Comparison of ENCODE assay signal across 21 cellular contexts in the genomic region with DNA sequence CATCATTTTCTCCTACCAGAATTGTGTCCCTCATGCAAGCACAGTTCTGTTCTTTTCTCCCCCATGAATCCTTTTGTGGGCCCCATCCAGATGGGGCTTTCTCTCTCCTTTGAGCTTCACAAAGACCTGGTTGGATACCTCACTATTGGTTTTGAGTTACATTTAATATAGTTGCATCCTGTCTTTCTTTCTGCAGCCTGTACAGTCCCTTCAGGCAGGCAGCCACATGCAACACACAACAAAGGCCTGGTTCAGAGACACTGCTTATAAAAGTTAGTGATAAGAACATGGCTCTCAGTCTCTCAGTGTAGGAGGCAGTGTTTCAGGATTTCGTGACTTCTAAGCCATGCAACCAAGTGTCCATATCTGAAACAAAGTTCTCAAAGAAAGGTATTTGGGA.
A peak's percentile ranks its signal among the peaks of the same experiment; 100 is the strongest.
DNase-seq lines count a peak whose midpoint lies in the region; ATAC-seq, FAIRE-seq and TF ChIP-seq lines count a peak whose summit lies in the region.
"Had no signal": no experiment of that assay in that cellular context is flagged by ENCODE, and none has a peak within 500 bp of the region (broad histone marks: within the 10 kb centered on the region; RNA-seq: fewer than 3 reads in every experiment).

No MANE protein-coding gene starts in this region.

- H3K27me3 Mint-ChIP-seq in activated naive CD4-positive, alpha-beta T cell treated with anti-CD3 and anti-CD28 coated beads, Interleukin-2, amount 50 U/mL, for 24 hours = no peaks in the 10 kb centered on the region
- H3K27me3 Mint-ChIP-seq in CD8-positive, alpha-beta T cell (ENCODE audit: low read depth) = no peaks in the 10 kb centered on the region
- H3K27me3 Mint-ChIP-seq in natural killer cell (ENCODE audit: low read depth in 2 of 2) = peaks cover 5 to 13% of the 10 kb centered on the region in 2 donors
- H3K27me3 Mint-ChIP-seq: B cell; CD4-positive, CD25-positive, alpha-beta regulatory T cell had no signal

- peaks cover 13% of the 10 kb centered on the region for H3K4me1 Mint-ChIP-seq in activated naive CD4-positive, alpha-beta T cell treated with anti-CD3 and anti-CD28 coated beads, Interleukin-2, amount 50 U/mL, for 24 hours
- H3K4me1 Mint-ChIP-seq in CD8-positive, alpha-beta T cell (ENCODE audit: low read depth) = peaks cover 9% of the 10 kb centered on the region
- H3K4me1 Mint-ChIP-seq in natural killer cell = no peaks in the 10 kb centered on the region
- H3K4me1 Mint-ChIP-seq: B cell, GM23338, H9 had no signal

- H3K27ac Mint-ChIP-seq in activated naive CD4-positive, alpha-beta T cell treated with anti-CD3 and anti-CD28 coated beads, Interleukin-2, amount 50 U/mL, for 24 hours = peak overlapping the region; percentile 20
- peak overlapping the region; percentile 30 for H3K27ac Mint-ChIP-seq in CD8-positive, alpha-beta T cell
- H3K27ac Mint-ChIP-seq in natural killer cell = no peak overlapping the region
- H3K27ac Mint-ChIP-seq: B cell, GM23338, H9 had no signal

- no peak for DNase-seq in activated naive CD4-positive, alpha-beta T cell (lab: John Stamatoyannopoulos, UW)
- DNase-seq in CD8-positive, alpha-beta T cell = no peak
- DNase-seq in bronchial epithelial cell (ENCODE audit: low read depth) (no peak), left lobe of liver (ENCODE audit: low spot score) (no peak), natural killer cell (no peak)
- DNase-seq: Calu3; CD4-positive, CD25-positive, alpha-beta regulatory T cell; COR-L47; DMS53; DMS79 treated with DMSO at 0.1 percent for 48 hours; GF-D8; H9 had no signal

- no peaks in the 10 kb centered on the region for H3K4me1 ChIP-seq in CD8-positive, alpha-beta T cell (ENCODE audit: insufficient read depth, low read length)
- H3K4me1 ChIP-seq in gastroesophageal sphincter = no peaks in the 10 kb centered on the region
- H3K4me1 ChIP-seq: BLaER1 had no signal

- ATAC-seq in CD8-positive, alpha-beta T cell = no peak
- no peak for ATAC-seq in gastroesophageal sphincter
- ATAC-seq in left lobe of liver = no peak
- no peak for ATAC-seq in natural killer cell
- ATAC-seq: GM23338, HCT116 had no signal

- H3K36me3 Mint-ChIP-seq in activated naive CD4-positive, alpha-beta T cell treated with anti-CD3 and anti-CD28 coated beads, Interleukin-2, amount 50 U/mL, for 24 hours = no peaks in the 10 kb centered on the region
- no peaks in the 10 kb centered on the region for H3K36me3 Mint-ChIP-seq in CD8-positive, alpha-beta T cell
- H3K36me3 Mint-ChIP-seq in natural killer cell = no peaks in the 10 kb centered on the region
- H3K36me3 Mint-ChIP-seq: CD4-positive, CD25-positive, alpha-beta regulatory T cell had no signal

- CTCF ChIA-PET in CD8-positive, alpha-beta T cell (lab: Charles Lee) = no interaction called here

- no peak for TF ChIP-seq POLR2A in gastroesophageal sphincter (IDR thresholded peaks at IDR 0.05)

- H3K36me3 ChIP-seq in CD8-positive, alpha-beta T cell (ENCODE audit: insufficient read depth, low read length) = no peaks in the 10 kb centered on the region
- no peaks in the 10 kb centered on the region for H3K36me3 ChIP-seq in bronchial epithelial cell (ENCODE audit: control insufficient read depth, insufficient read depth, low read length)
- H3K36me3 ChIP-seq in gastroesophageal sphincter = no peaks in the 10 kb centered on the region
- H3K36me3 ChIP-seq: BLaER1 had no signal

- H3K4me3 ChIP-seq in CD8-positive, alpha-beta T cell (ENCODE audit: low read depth, low read length) = no peak overlapping the region
- no peak overlapping the region for H3K4me3 ChIP-seq in bronchial epithelial cell (ENCODE audit: low read depth, low read length)
- H3K4me3 ChIP-seq in gastroesophageal sphincter = no peak overlapping the region
- H3K4me3 ChIP-seq: BLaER1, GM23338 had no signal

- H3K9me3 Mint-ChIP-seq in activated naive CD4-positive, alpha-beta T cell treated with anti-CD3 and anti-CD28 coated beads, Interleukin-2, amount 50 U/mL, for 24 hours = no peaks in the 10 kb centered on the region
- H3K9me3 Mint-ChIP-seq in CD8-positive, alpha-beta T cell = no peaks in the 10 kb centered on the region
- H3K9me3 Mint-ChIP-seq in natural killer cell = no peaks in the 10 kb centered on the region

- intact Hi-C loops in CD8-positive, alpha-beta T cell (cut with DNase I, micrococcal nuclease) = no loop called here
- intact Hi-C loops in natural killer cell (cut with micrococcal nuclease) = no loop called here

- H3K9me3 ChIP-seq in CD8-positive, alpha-beta T cell (ENCODE audit: low read length) = no peaks in the 10 kb centered on the region
- H3K9me3 ChIP-seq in gastroesophageal sphincter = no peaks in the 10 kb centered on the region
- H3K9me3 ChIP-seq: BLaER1 had no signal

- no peak overlapping the region for H3K4me3 Mint-ChIP-seq in activated naive CD4-positive, alpha-beta T cell treated with anti-CD3 and anti-CD28 coated beads, Interleukin-2, amount 50 U/mL, for 24 hours
- no peak overlapping the region for H3K4me3 Mint-ChIP-seq in CD8-positive, alpha-beta T cell
- no peak overlapping the region for H3K4me3 Mint-ChIP-seq in natural killer cell
- H3K4me3 Mint-ChIP-seq: B cell; CD4-positive, CD25-positive, alpha-beta regulatory T cell; GM23338; H9 had no signal

- POLR2A ChIA-PET in CD8-positive, alpha-beta T cell (lab: Charles Lee) = no interaction called here

- FAIRE-seq in bronchial epithelial cell (lab: Jason Lieb, UNC) = peak; percentile 23
- FAIRE-seq: GM12891, GM18507 had no signal

- H3K27ac ChIP-seq in CD8-positive, alpha-beta T cell (ENCODE audit: low read depth, low read length) = no peak overlapping the region
- H3K27ac ChIP-seq in gastroesophageal sphincter = no peak overlapping the region
- H3K27ac ChIP-seq: BLaER1, C4-2B had no signal

- TF ChIP-seq EP300 in gastroesophageal sphincter (IDR thresholded peaks at IDR 0.05) = no peak

- no peaks in the 10 kb centered on the region for H3K27me3 ChIP-seq in CD8-positive, alpha-beta T cell (ENCODE audit: insufficient read depth, low read length)
- no peaks in the 10 kb centered on the region for H3K27me3 ChIP-seq in bronchial epithelial cell (ENCODE audit: control insufficient read depth, insufficient read depth, low read length)
- no peaks in the 10 kb centered on the region for H3K27me3 ChIP-seq in gastroesophageal sphincter

- TF ChIP-seq CTCF in CD8-positive, alpha-beta T cell (IDR thresholded peaks at IDR 0.05) = no peak
- no peak for TF ChIP-seq CTCF in bronchial epithelial cell (IDR thresholded peaks at IDR 0.05; ENCODE audit: insufficient read depth, low read length, severe bottlenecking)
- no peak for TF ChIP-seq CTCF in gastroesophageal sphincter (IDR thresholded peaks at IDR 0.05)
- TF ChIP-seq CTCF in natural killer cell (IDR thresholded peaks at IDR 0.05) = no peak

- no CpG with 5 or more reads among the region's 1 CpG for WGBS in gastroesophageal sphincter (ENCODE audit: low coverage in 1 of 2), 2 donors

Comparison
In these comparisons a context has a peak if more than half of its experiments do, and no peak if none do; other contexts are left out.
1. H3K27ac Mint-ChIP-seq: peak in activated naive CD4-positive, alpha-beta T cell treated with anti-CD3 and anti-CD28 coated beads, Interleukin-2, amount 50 U/mL, for 24 hours (single experiment) and CD8-positive, alpha-beta T cell (single experiment); none in natural killer cell (0 of 2).